1 cellular context compared by ENCODE assay signal in genomic region chr5:88830567-88830966, GRCh38.
TF ChIP-seq lines count a peak whose summit lies in the region.

No MANE protein-coding gene starts in this region.

TF ChIP-seq in HepG2, 621 proteins besides CTCF, POLR2A, EP300 and RAD21 (continued from another document):
- TF ChIP-seq, protein P1, sequence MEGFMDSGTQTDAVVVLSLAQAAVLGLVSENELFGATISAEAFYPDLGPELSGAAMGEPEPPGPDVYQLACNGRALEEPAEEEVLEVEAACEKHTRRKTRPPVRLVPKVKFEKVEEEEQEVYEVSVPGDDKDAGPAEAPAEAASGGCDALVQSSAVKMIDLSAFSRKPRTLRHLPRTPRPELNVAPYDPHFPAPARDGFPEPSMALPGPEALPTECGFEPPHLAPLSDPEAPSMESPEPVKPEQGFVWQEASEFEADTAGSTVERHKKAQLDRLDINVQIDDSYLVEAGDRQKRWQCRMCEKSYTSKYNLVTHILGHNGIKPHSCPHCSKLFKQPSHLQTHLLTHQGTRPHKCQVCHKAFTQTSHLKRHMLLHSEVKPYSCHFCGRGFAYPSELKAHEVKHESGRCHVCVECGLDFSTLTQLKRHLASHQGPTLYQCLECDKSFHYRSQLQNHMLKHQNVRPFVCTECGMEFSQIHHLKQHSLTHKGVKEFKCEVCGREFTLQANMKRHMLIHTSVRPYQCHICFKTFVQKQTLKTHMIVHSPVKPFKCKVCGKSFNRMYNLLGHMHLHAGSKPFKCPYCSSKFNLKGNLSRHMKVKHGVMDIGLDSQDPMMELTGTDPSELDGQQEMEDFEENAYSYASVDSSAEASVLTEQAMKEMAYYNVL (CRISPR knock-in tag; IDR thresholded peaks at IDR 0.05; ENCODE audit: borderline replicate concordance): no peak
